ENCODE assay signal across 22 cellular contexts in the genomic region with DNA sequence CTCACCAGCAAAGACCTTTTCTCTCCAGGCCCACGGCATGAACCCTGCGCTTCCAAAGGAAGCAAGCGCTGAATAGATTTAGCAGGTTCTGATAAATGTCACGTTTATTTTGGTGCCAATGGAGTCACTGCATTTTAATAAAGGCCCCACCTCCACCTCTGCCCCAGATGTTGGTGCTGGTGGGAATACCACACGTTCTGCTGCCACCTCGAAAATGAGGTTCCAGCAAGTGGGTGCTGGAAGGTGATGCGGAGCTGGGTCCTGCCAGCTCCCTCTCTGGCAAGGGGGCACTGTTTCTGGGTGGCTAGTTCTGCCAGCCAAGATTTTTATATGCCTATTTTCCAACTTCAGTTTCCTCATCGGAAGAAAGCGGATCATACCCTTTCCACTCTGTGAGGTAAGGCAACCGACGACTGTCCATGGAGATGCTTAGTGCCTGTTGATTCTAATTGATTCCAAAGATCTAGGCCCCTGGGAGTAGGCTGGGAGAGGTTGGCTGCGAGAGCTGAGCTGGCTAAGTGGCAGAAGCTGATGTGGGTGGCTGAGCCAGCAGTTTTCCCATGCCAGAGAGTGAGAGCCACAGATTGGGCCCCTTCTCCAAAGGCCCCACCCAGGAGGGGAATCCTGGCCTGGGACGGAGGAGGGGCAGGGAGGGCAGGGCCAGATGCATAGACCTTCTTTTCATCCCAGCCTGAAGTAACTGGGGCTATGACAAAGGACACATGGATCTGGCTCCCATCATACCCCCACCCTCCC.
"Had no signal": no experiment of that assay in that cellular context is flagged by ENCODE, and none has a peak within 500 bp of the region (broad histone marks: within the 10 kb centered on the region; RNA-seq: fewer than 3 reads in every experiment).

No MANE protein-coding gene starts in this region.

- DNase-seq: activated CD4-positive, alpha-beta T cell treated with anti-CD3 and anti-CD28 coated beads, Interleukin-2, amount 50 U/mL, for 1 hour; activated CD8-positive, alpha-beta memory T cell treated with anti-CD3 and anti-CD28 coated beads for 24 hours; activated naive CD4-positive, alpha-beta T cell; anterior cingulate cortex; cerebellar nuclear complex; effector memory CD4-positive, alpha-beta T cell; left colon; mammary epithelial cell; mucosa of descending colon; naive thymus-derived CD4-positive, alpha-beta T cell; posterior cingulate gyrus; retina; small intestine; stimulated activated CD4-positive, alpha-beta T cell treated with anti-CD3 and anti-CD28 coated beads, Interleukin-4, amount 100 ng/mL, for 24 hours; stimulated activated naive CD4-positive, alpha-beta T cell treated with Interleukin-2 at 50 U/mL for 16 hours; substantia nigra; T-helper 9 cell; transverse colon had no signal

- H3K27ac ChIP-seq: heart left ventricle, neutrophil, transverse colon had no signal

- H3K4me1 ChIP-seq: transverse colon had no signal

- H3K4me3 Mint-ChIP-seq: activated T-helper 1 cell treated with anti-CD3 and anti-CD28 coated beads, Interleukin-12 subunit alpha, Interleukin-12 subunit beta, Interleukin-2, Interleukin-4 antibody, amounts not matched to agents 30 ng/mL and 10 ng/mL and 1 ng/mL, durations not matched to agents 14 hours and 24 hours and 36 hours; naive thymus-derived CD4-positive, alpha-beta T cell had no signal

- ATAC-seq: activated CD4-positive, CD25-positive, alpha-beta regulatory T cell treated with anti-CD3 and anti-CD28 coated beads, Interleukin-2, amount 50 U/mL, for 24 hours; heart left ventricle; left colon; mucosa of descending colon; naive thymus-derived CD4-positive, alpha-beta T cell had no signal

- H3K9me3 Mint-ChIP-seq: activated T-helper 1 cell treated with anti-CD3 and anti-CD28 coated beads, Interleukin-12 subunit alpha, Interleukin-12 subunit beta, Interleukin-2, Interleukin-4 antibody, amounts not matched to agents 30 ng/mL and 10 ng/mL and 1 ng/mL, durations not matched to agents 14 hours and 24 hours and 36 hours had no signal

- H3K36me3 Mint-ChIP-seq: naive thymus-derived CD4-positive, alpha-beta T cell had no signal

- H3K27ac Mint-ChIP-seq: activated T-helper 1 cell treated with anti-CD3 and anti-CD28 coated beads, Interleukin-12 subunit alpha, Interleukin-12 subunit beta, Interleukin-2, Interleukin-4 antibody, amounts not matched to agents 30 ng/mL and 10 ng/mL and 1 ng/mL, durations not matched to agents 14 hours and 24 hours and 36 hours; naive thymus-derived CD4-positive, alpha-beta T cell had no signal

- H3K4me3 ChIP-seq: heart left ventricle, mucosa of descending colon, transverse colon had no signal

- H3K36me3 ChIP-seq: heart left ventricle, neutrophil, transverse colon had no signal

- H3K27me3 ChIP-seq: transverse colon had no signal
